ENCODE assay signal across 9 cellular contexts in the genomic region with DNA sequence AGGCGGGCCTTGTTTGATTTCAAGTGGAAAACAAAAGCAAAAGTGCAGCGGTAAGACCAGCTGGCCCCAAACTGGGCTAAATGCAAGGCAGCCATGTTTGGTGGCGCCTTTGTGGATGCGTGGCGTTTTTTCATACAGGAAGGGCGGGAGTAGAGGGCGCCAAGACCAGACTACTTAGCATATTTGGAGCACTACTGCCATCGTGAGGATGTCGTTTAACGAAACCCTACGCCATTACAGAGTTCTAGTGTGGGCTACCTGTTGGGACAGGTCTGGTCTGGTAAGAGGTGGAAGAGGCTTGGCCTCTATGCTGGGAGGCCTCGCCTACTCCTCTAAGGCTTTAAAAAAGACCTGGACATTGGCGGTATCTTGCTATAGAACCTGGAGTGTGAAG.
DNase-seq lines count a peak whose midpoint lies in the region; ATAC-seq and TF ChIP-seq lines count a peak whose summit lies in the region.
"Had no signal": no experiment of that assay in that cellular context is flagged by ENCODE, and none has a peak within 500 bp of the region (broad histone marks: within the 10 kb centered on the region; RNA-seq: fewer than 3 reads in every experiment).

No MANE protein-coding gene starts in this region.

- intact Hi-C loops in esophagus squamous epithelium (cut with DNase I), result no loop called here

- no peak overlapping the region for H3K27ac ChIP-seq in CD4-positive, CD25-positive, alpha-beta regulatory T cell (ENCODE audit: insufficient read depth, low read length, poor library complexity, severe bottlenecking)
- H3K27ac ChIP-seq in esophagus squamous epithelium, result peak overlapping the region in 2 of 4 donors; percentile 69 to 83
- H3K27ac ChIP-seq: cardiac muscle cell had no signal

- peak in 4 of 6 experiments; percentile 19 to 59 (median 47) for TF ChIP-seq CTCF in esophagus squamous epithelium (IDR thresholded peaks at IDR 0.05)

- no peaks in the 10 kb centered on the region for H3K9me3 Mint-ChIP-seq in CD4-positive, CD25-positive, alpha-beta regulatory T cell

- no peaks in the 10 kb centered on the region for H3K9me3 ChIP-seq in CD4-positive, CD25-positive, alpha-beta regulatory T cell (ENCODE audit: control insufficient read depth in 2 of 2, low read length in 2 of 2)
- no peaks in the 10 kb centered on the region for H3K9me3 ChIP-seq in esophagus squamous epithelium

- peaks cover 0 to 14% (median 0%) of the 10 kb centered on the region in 4 donors for H3K4me1 Mint-ChIP-seq in CD4-positive, CD25-positive, alpha-beta regulatory T cell

- peak in 2 of 3 donors; percentile 93 to 96 for DNase-seq in CD4-positive, CD25-positive, alpha-beta regulatory T cell
- peak; percentile 90 for DNase-seq in NOMO-1 treated with DMSO at 0.1 percent for 48 hours (lab: John Stamatoyannopoulos, UW; ENCODE audit: unreplicated experiment)
- DNase-seq in esophagus squamous epithelium (lab: John Stamatoyannopoulos, UW), result peak; percentile 66
- peak; percentile 67 for DNase-seq in stromal cell of bone marrow (ENCODE audit: low read depth)
- DNase-seq in LoVo (ENCODE audit: low spot score), result no peak
- DNase-seq in activated naive CD4-positive, alpha-beta T cell treated with Interleukin-2 at 50 U/mL for 16 hours, result no peak

- H3K27ac Mint-ChIP-seq in CD4-positive, CD25-positive, alpha-beta regulatory T cell, result peak overlapping the region in 2 of 3 donors; percentile 75 to 96

- no peak for ATAC-seq in CD4-positive, CD25-positive, alpha-beta regulatory T cell (ENCODE audit: low read depth in 2 of 2)
- peak; percentile 65 for ATAC-seq in GM21576 (IDR thresholded peaks at IDR 0.05; ENCODE audit: unreplicated experiment)
- no peak for ATAC-seq in GM18868 (IDR thresholded peaks at IDR 0.05; ENCODE audit: unreplicated experiment)

- H3K27me3 Mint-ChIP-seq in CD4-positive, CD25-positive, alpha-beta regulatory T cell, result no peaks in the 10 kb centered on the region

- H3K4me3 ChIP-seq in CD4-positive, CD25-positive, alpha-beta regulatory T cell (ENCODE audit: low read depth, low read length), result peak overlapping the region; percentile 41
- peak overlapping the region in 2 of 4 donors; percentile 44 to 60 for H3K4me3 ChIP-seq in esophagus squamous epithelium
- H3K4me3 ChIP-seq: cardiac muscle cell had no signal

- TF ChIP-seq POLR2A in esophagus squamous epithelium (IDR thresholded peaks at IDR 0.05), result no peak

- H3K4me3 Mint-ChIP-seq in CD4-positive, CD25-positive, alpha-beta regulatory T cell, result peak overlapping the region in 3 of 4 donors; percentile 92 to 98 (median 97)

- no peaks in the 10 kb centered on the region for H3K36me3 ChIP-seq in CD4-positive, CD25-positive, alpha-beta regulatory T cell (ENCODE audit: control insufficient read depth, insufficient read depth, low read length)
- H3K36me3 ChIP-seq in esophagus squamous epithelium, result no peaks in the 10 kb centered on the region

- H3K27me3 ChIP-seq in CD4-positive, CD25-positive, alpha-beta regulatory T cell (ENCODE audit: control insufficient read depth, insufficient read depth, low read length), result no peaks in the 10 kb centered on the region
- no peaks in the 10 kb centered on the region for H3K27me3 ChIP-seq in esophagus squamous epithelium
- H3K27me3 ChIP-seq: cardiac muscle cell had no signal

- no peaks in the 10 kb centered on the region for H3K36me3 Mint-ChIP-seq in CD4-positive, CD25-positive, alpha-beta regulatory T cell

- H3K4me1 ChIP-seq in CD4-positive, CD25-positive, alpha-beta regulatory T cell (ENCODE audit: control insufficient read depth, insufficient read depth, low read length, poor library complexity, severe bottlenecking), result no peaks in the 10 kb centered on the region
- H3K4me1 ChIP-seq in esophagus squamous epithelium, result peaks cover 0 to 8% (median 0%) of the 10 kb centered on the region in 3 donors

- 54 to 95% methylated on average over 12 to 13 of the region's 13 CpGs for WGBS in esophagus squamous epithelium, 2 donors

Comparison
In these comparisons a context has a peak if more than half of its experiments do, and no peak if none do; other contexts are left out.
1. DNase-seq: peak in CD4-positive, CD25-positive, alpha-beta regulatory T cell (2 of 3), NOMO-1 treated with DMSO at 0.1 percent for 48 hours (single experiment), esophagus squamous epithelium (single experiment) and stromal cell of bone marrow (single experiment); none in LoVo (single experiment) and activated naive CD4-positive, alpha-beta T cell treated with Interleukin-2 at 50 U/mL for 16 hours (single experiment).